Comparison of ENCODE assay signal across 10 cellular contexts in the genomic region with DNA sequence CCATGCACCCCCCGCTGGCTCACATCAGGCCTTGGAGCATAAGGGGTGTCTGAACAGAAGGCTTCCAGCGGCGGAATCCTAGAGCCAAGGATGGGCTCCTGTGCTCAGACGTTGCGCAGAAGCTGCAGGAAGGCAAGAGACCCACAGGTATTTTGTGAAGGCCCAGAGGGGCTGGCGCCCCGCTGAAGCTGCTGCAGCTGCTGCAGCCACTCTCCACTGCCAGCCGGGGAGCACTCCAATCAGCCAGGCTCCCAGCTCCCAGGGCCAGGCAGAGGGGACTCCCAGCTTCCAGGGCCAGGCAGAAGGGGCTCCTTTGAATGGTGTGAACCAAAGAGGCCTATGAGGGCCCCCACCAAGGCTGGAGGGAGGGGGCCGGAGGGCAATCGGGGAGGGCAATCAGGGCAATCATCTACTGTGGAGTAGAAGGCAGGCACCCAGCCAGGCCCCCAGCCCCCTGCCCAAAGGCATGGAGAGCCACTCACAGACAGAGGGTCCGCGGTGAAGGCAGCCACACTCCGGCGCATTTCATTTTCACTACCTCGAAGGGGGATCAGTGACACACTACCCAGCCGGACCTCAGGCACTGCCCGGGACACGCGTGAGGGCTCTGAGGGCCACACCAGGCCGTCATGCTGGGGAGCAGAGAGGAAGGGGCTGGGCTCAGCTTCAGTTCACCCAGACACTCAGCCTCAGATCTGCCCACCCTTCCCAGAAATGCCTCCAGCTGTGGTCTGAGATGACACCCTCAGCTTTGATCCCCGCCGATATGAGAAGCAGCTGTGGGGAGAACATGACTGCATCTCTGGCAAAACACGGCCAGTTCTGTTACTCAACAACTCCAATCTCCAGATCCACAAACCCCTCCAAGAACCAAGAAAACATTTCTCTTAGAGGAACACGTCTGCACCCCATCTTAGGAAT. TPM values are rescaled to one million over a fixed set of nuclear protein-coding genes. Genes with fewer than 3 reads are reported as not detected.
DNase-seq lines count a peak whose midpoint lies in the region; ATAC-seq and TF ChIP-seq lines count a peak whose summit lies in the region.
"Had no signal": no experiment of that assay in that cellular context is flagged by ENCODE, and none has a peak within 500 bp of the region (broad histone marks: within the 10 kb centered on the region; RNA-seq: fewer than 3 reads in every experiment).

No MANE protein-coding gene starts in this region.

- no peaks in the 10 kb centered on the region for H3K27me3 Mint-ChIP-seq in naive thymus-derived CD8-positive, alpha-beta T cell

- peaks cover 0 to 50% (median 4%) of the 10 kb centered on the region in 3 donors for H3K36me3 Mint-ChIP-seq in naive thymus-derived CD8-positive, alpha-beta T cell

- POLR2A ChIA-PET in naive thymus-derived CD8-positive, alpha-beta T cell (lab: Charles Lee) = interaction anchor here (0.5 to 1.3 kb wide), 2 partner anchors 9 to 457 kb away, joined by 3 read pairs; no protein-coding TSS in a partner anchor

- H3K27me3 ChIP-seq in body of pancreas = no peaks in the 10 kb centered on the region
- no peaks in the 10 kb centered on the region for H3K27me3 ChIP-seq in stomach smooth muscle (ENCODE audit: control insufficient read depth in 1 of 2, insufficient read depth in 2 of 2, low read length in 2 of 2)
- no peaks in the 10 kb centered on the region for H3K27me3 ChIP-seq in prostate gland (replicated peaks; ENCODE audit: insufficient read depth)

- peak; percentile 14 to 32 for DNase-seq in activated CD4-positive, alpha-beta T cell treated with anti-CD3 and anti-CD28 coated beads for 24 hours (ENCODE audit: low read depth in 2 of 2)
- no peak for DNase-seq in activated CD4-positive, alpha-beta T cell treated with anti-CD3 and anti-CD28 coated beads, Interleukin-2, amount 50 U/mL, for 1 hour
- DNase-seq in body of pancreas = peak in 3 of 4 donors; percentile 28 to 51 (median 29)
- no peak for DNase-seq in naive thymus-derived CD8-positive, alpha-beta T cell
- no peak for DNase-seq in prostate gland (ENCODE audit: low spot score)
- DNase-seq in putamen (ENCODE audit: low spot score) = no peak
- DNase-seq: NCI-H146 had no signal

- intact Hi-C loops in body of pancreas (cut with DNase I) (loop anchor here (10.0 kb wide), 1 partner anchor 211 kb away; no protein-coding TSS in a partner anchor), prostate gland (cut with DNase I) (loop anchor here (10.0 kb wide), 1 partner anchor 211 kb away; no protein-coding TSS in a partner anchor)

- H3K4me1 Mint-ChIP-seq in naive thymus-derived CD8-positive, alpha-beta T cell = peaks cover 13 to 24% (median 23%) of the 10 kb centered on the region in 4 donors

- peak overlapping the region in 1 of 4 donors; percentile 4 for H3K27ac ChIP-seq in body of pancreas
- H3K27ac ChIP-seq in stomach smooth muscle (ENCODE audit: low read length) = peak overlapping the region; percentile 41
- peak overlapping the region in 1 of 2 donors; percentile 26 for H3K27ac ChIP-seq in prostate gland
- H3K27ac ChIP-seq: A549 had no signal

- H3K36me3 ChIP-seq in body of pancreas (replicated peaks in 1 of 2; ENCODE audit: insufficient read depth in 1 of 2, low read depth in 2 of 2) (peaks cover 4 to 12% of the 10 kb centered on the region in 2 donors), stomach smooth muscle (ENCODE audit: control insufficient read depth in 2 of 2, insufficient read depth in 2 of 2, low read length in 2 of 2) (peaks cover 21 to 23% of the 10 kb centered on the region in 2 donors), prostate gland (peaks cover 0 to 5% of the 10 kb centered on the region in 2 donors)

- H3K9ac ChIP-seq in stomach smooth muscle (ENCODE audit: low read length in 2 of 2) = no peak overlapping the region

- ATAC-seq in body of pancreas (no peak), HG02588 (IDR thresholded peaks at IDR 0.05; ENCODE audit: unreplicated experiment) (no peak)
- no peak for ATAC-seq in naive thymus-derived CD8-positive, alpha-beta T cell
- ATAC-seq: A549 had no signal

- TF ChIP-seq CTCF in body of pancreas (IDR thresholded peaks at IDR 0.05) = no peak
- TF ChIP-seq CTCF in prostate gland (IDR thresholded peaks at IDR 0.05) = no peak

- TF ChIP-seq POLR2A in body of pancreas (IDR thresholded peaks at IDR 0.05) = no peak
- TF ChIP-seq POLR2A in prostate gland (IDR thresholded peaks at IDR 0.05) = no peak

- H3K9me3 ChIP-seq in body of pancreas (no peaks in the 10 kb centered on the region), stomach smooth muscle (ENCODE audit: control insufficient read depth in 2 of 2, low read length in 2 of 2) (no peaks in the 10 kb centered on the region), prostate gland (no peaks in the 10 kb centered on the region)
- H3K9me3 ChIP-seq: A549 had no signal

- H3K4me1 ChIP-seq in body of pancreas (no peaks in the 10 kb centered on the region), stomach smooth muscle (ENCODE audit: control insufficient read depth, insufficient read depth, low read length) (peaks cover 50% of the 10 kb centered on the region), prostate gland (replicated peaks) (no peaks in the 10 kb centered on the region)

- H3K27ac Mint-ChIP-seq in naive thymus-derived CD8-positive, alpha-beta T cell = peak overlapping the region; percentile 33 to 94 (median 78)

- no peaks in the 10 kb centered on the region for H3K9me3 Mint-ChIP-seq in naive thymus-derived CD8-positive, alpha-beta T cell

- no peak overlapping the region for H3K4me3 ChIP-seq in body of pancreas
- H3K4me3 ChIP-seq in stomach smooth muscle (ENCODE audit: low read length in 2 of 2) = no peak overlapping the region
- H3K4me3 ChIP-seq in prostate gland = no peak overlapping the region
- H3K4me3 ChIP-seq: A549 had no signal

- 83 to 85% methylated on average over 21 to 24 of the region's 24 CpGs for WGBS in body of pancreas, 2 donors
- WGBS in prostate gland = 69% methylated on average over 24 of the region's 24 CpGs

- no peak overlapping the region for H3K4me3 Mint-ChIP-seq in naive thymus-derived CD8-positive, alpha-beta T cell

RNA-seq across cellular contexts. Expression of gene PDE2A, which starts 11.6 kb away (rescaled TPM):
- total RNA-seq in body of pancreas (10 to 100 TPM in 1 of 2 donors, 1 to 10 TPM in 1; 7.0 to 29.3 TPM), prostate gland (10 to 100 TPM; 24.2 to 47.7 TPM)
- total RNA-seq in naive thymus-derived CD8-positive, alpha-beta T cell = 1 to 10 TPM; 1.2 to 1.9 TPM
- under 1 TPM in 2 of 3 donors, not detected in 1; 0.22 to 0.24 TPM for polyA plus RNA-seq in naive thymus-derived CD8-positive, alpha-beta T cell

Comparison
In these comparisons a context has a peak if more than half of its experiments do, and no peak if none do; other contexts are left out.
1. DNase-seq: peak in activated CD4-positive, alpha-beta T cell treated with anti-CD3 and anti-CD28 coated beads for 24 hours (2 of 2) and body of pancreas (3 of 4); none in activated CD4-positive, alpha-beta T cell treated with anti-CD3 and anti-CD28 coated beads, Interleukin-2, amount 50 U/mL, for 1 hour (single experiment), naive thymus-derived CD8-positive, alpha-beta T cell (0 of 10), prostate gland (single experiment) and putamen (single experiment).